In the genomic region with DNA sequence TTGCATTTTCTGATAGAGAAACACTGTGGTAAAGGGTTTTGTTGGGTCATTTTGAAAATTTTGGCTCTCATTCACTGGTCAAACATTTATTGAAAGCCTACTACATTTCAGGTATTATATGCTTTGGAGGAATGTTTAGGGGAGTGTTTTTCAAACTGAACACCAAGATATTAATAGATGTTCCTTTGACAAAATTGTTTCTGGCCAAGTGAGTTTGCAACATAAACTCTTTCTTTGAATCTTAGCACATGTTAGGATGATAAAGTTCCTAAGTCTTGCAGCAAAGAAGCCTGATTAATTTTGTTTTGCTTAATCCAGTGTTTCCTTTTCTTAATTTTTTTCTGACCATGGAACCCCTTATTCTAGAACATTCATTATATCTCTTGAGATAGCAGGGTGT, we compare ENCODE assay signal across 18 cellular contexts.
DNase-seq lines count a peak whose midpoint lies in the region; ATAC-seq and TF ChIP-seq lines count a peak whose summit lies in the region.
"Had no signal": no experiment of that assay in that cellular context is flagged by ENCODE, and none has a peak within 500 bp of the region (broad histone marks: within the 10 kb centered on the region; RNA-seq: fewer than 3 reads in every experiment).

No MANE protein-coding gene starts in this region.

- no peak for TF ChIP-seq POLR2A in gastroesophageal sphincter (IDR thresholded peaks at IDR 0.05)
- no peak for TF ChIP-seq POLR2A in suprapubic skin (IDR thresholded peaks at IDR 0.05)

- H3K36me3 ChIP-seq in RWPE2 (ENCODE audit: low read depth) = no peaks in the 10 kb centered on the region
- H3K36me3 ChIP-seq in gastroesophageal sphincter = no peaks in the 10 kb centered on the region
- no peaks in the 10 kb centered on the region for H3K36me3 ChIP-seq in suprapubic skin
- H3K36me3 ChIP-seq: BLaER1 treated with 17β-estradiol and CSF1 and Interleukin-3, amounts not matched to agents 10 nM and 100 nM; HAP-1 had no signal

- H3K27me3 ChIP-seq in RWPE2 (ENCODE audit: insufficient read depth, poor library complexity, severe bottlenecking) (no peaks in the 10 kb centered on the region), gastroesophageal sphincter (no peaks in the 10 kb centered on the region), suprapubic skin (no peaks in the 10 kb centered on the region)
- H3K27me3 ChIP-seq: BLaER1 treated with 17β-estradiol and CSF1 and Interleukin-3, amounts not matched to agents 10 nM and 100 nM had no signal

- ATAC-seq in Right ventricle myocardium superior (ENCODE audit: poor library complexity) (peak; percentile 34), RWPE2 (ENCODE audit: low read depth) (no peak), gastroesophageal sphincter (peak; percentile 52)
- ATAC-seq: CD8-positive, alpha-beta T cell; GM12878; HepG2 had no signal

- peak overlapping the region; percentile 29 for H3K27ac ChIP-seq in RWPE2 (ENCODE audit: poor library complexity, severe bottlenecking)
- no peak overlapping the region for H3K27ac ChIP-seq in gastroesophageal sphincter
- peak overlapping the region; percentile 58 for H3K27ac ChIP-seq in suprapubic skin
- H3K27ac ChIP-seq: BLaER1 treated with 17β-estradiol and CSF1 and Interleukin-3, amounts not matched to agents 10 nM and 100 nM; GM23248 had no signal

- intact Hi-C loops in Right ventricle myocardium superior (cut with DNase I) (no loop called here), cardiac septum (cut with DNase I) (no loop called here)

- peaks cover 8% of the 10 kb centered on the region for H3K4me1 ChIP-seq in RWPE2 (ENCODE audit: insufficient read depth, poor library complexity, severe bottlenecking)
- no peaks in the 10 kb centered on the region for H3K4me1 ChIP-seq in gastroesophageal sphincter
- H3K4me1 ChIP-seq in suprapubic skin = no peaks in the 10 kb centered on the region
- H3K4me1 ChIP-seq: BLaER1 treated with 17β-estradiol and CSF1 and Interleukin-3, amounts not matched to agents 10 nM and 100 nM; HAP-1 had no signal

- no peak overlapping the region for H3K4me3 ChIP-seq in RWPE2 (ENCODE audit: severe bottlenecking)
- H3K4me3 ChIP-seq in gastroesophageal sphincter = no peak overlapping the region
- H3K4me3 ChIP-seq in suprapubic skin = no peak overlapping the region
- H3K4me3 ChIP-seq: BLaER1 treated with 17β-estradiol and CSF1 and Interleukin-3, amounts not matched to agents 10 nM and 100 nM; GM12878; GM23248; HAP-1 had no signal

- H3K9me3 ChIP-seq in RWPE2 (ENCODE audit: severe bottlenecking) (no peaks in the 10 kb centered on the region), gastroesophageal sphincter (no peaks in the 10 kb centered on the region), suprapubic skin (no peaks in the 10 kb centered on the region)
- H3K9me3 ChIP-seq: BLaER1 treated with 17β-estradiol and CSF1 and Interleukin-3, amounts not matched to agents 10 nM and 100 nM; HAP-1 had no signal

- DNase-seq in Right ventricle myocardium superior = no peak
- DNase-seq in cardiac septum (ENCODE audit: low spot score) = no peak
- DNase-seq in RWPE2 (ENCODE audit: low spot score) = no peak
- DNase-seq in suprapubic skin (ENCODE audit: low spot score in 2 of 2) = no peak
- no peak for DNase-seq in activated naive CD4-positive, alpha-beta T cell (lab: John Stamatoyannopoulos, UW)
- DNase-seq in NCI-H748 (lab: John Stamatoyannopoulos, UW; ENCODE audit: unreplicated experiment) = no peak
- no peak for DNase-seq in SKM-1 (lab: John Stamatoyannopoulos, UW; ENCODE audit: unreplicated experiment)
- DNase-seq: 8988T; CD8-positive, alpha-beta T cell; DMS 273 treated with DMSO at 0.1 percent for 48 hours; DMS53; DND-41 had no signal

- no peak for TF ChIP-seq CTCF in RWPE2 (IDR thresholded peaks at IDR 0.05; ENCODE audit: poor library complexity, severe bottlenecking)
- TF ChIP-seq CTCF in gastroesophageal sphincter (IDR thresholded peaks at IDR 0.05) = no peak
- TF ChIP-seq CTCF in suprapubic skin (IDR thresholded peaks at IDR 0.05) = no peak

- TF ChIP-seq EP300 in gastroesophageal sphincter (IDR thresholded peaks at IDR 0.05) (no peak), suprapubic skin (IDR thresholded peaks at IDR 0.05) (no peak)

Comparison
In these comparisons a context has a peak if more than half of its experiments do, and no peak if none do; other contexts are left out.
1. H3K27ac ChIP-seq: peak in RWPE2 (single experiment) and suprapubic skin (single experiment); none in gastroesophageal sphincter (0 of 4).